8 cellular contexts compared by ENCODE assay signal in the genomic region with DNA sequence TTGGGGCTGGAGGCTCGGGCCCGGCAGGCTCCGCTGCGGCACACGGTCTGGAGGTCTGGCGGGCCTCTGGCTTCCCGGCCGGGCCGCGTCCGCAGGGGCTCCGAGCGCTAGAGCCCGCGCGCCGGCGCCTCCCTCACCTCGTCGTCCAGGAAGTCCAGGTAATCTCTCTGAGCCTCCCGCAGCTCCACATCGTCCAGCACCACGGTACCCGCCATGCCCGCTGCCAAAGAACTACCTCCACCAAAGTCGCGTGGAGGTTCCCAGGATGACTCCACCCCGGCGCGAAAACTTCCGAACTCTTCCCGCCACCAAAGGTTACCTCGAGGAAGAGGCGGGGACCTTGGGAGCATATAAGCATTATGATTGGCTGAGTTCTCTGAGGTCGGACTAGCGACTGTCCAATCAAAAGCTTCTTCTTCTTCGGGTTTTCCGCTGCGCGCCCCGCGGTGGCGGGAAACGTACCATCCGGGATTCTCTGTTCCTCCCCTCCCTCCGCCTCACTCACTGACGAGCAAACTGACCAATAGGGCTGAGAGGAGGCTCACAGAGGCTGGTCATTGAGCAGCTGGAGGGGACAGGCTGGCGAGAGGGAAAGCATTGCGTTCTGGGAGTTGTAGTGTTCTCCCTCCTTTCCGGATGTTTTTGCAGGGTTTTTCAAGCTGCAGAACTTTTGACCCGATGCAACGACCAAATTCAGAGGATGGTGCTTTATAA.
DNase-seq lines count a peak whose midpoint lies in the region; ATAC-seq and TF ChIP-seq lines count a peak whose summit lies in the region.

A gene (minus strand): TSS at position 283 of the 714 bp plus-strand sequence. CDS start 68 bp downstream, at position 215.

- peak within 1 kb of the TSS; percentile 62 for H2AFZ ChIP-seq in OCI-LY3 (ENCODE audit: low read depth, low read length)

- peak within 1 kb of the TSS; percentile 97 for H3K4me2 ChIP-seq in OCI-LY3 (ENCODE audit: low read length)

- peaks cover 50% of the 10 kb centered on the region for H3K79me2 ChIP-seq in OCI-LY3 (ENCODE audit: low read length)

- peak; percentile 98 for ATAC-seq in GM21515 (IDR thresholded peaks at IDR 0.05; ENCODE audit: unreplicated experiment)

- H3K36me3 ChIP-seq in OCI-LY3 (replicated peaks; ENCODE audit: low read depth, low read length): peaks cover 40% of the 10 kb centered on the region

- peak within 1 kb of the TSS; percentile 94 for H3K9ac ChIP-seq in OCI-LY3 (ENCODE audit: low read length)

- H3K27me3 ChIP-seq in OCI-LY3 (ENCODE audit: low read depth, low read length): no peaks in the 10 kb centered on the region

- H3K27ac ChIP-seq in OCI-LY3 (ENCODE audit: low read length): peak within 1 kb of the TSS; percentile 91

- no peaks in the 10 kb centered on the region for H3K9me3 ChIP-seq in OCI-LY3 (ENCODE audit: insufficient read depth, low read length)

- peaks cover 42% of the 10 kb centered on the region for H3K4me1 ChIP-seq in OCI-LY3 (ENCODE audit: low read length)

- no peak for TF ChIP-seq CTCF in OCI-LY3 (IDR thresholded peaks at IDR 0.05; ENCODE audit: low read depth, low read length)

- H4K20me1 ChIP-seq in OCI-LY3 (ENCODE audit: insufficient read depth, low read length): peaks cover 26% of the 10 kb centered on the region

- peak within 1 kb of the TSS; percentile 83 for H3K4me3 ChIP-seq in OCI-LY3 (ENCODE audit: low read length)

- DNase-seq in D341Med (ENCODE audit: low spot score) (peak; percentile 93), HuH-7 (ENCODE audit: low spot score) (peak; percentile 84), epidermal melanocyte (ENCODE audit: insufficient read length, low spot score) (peak; percentile 96), middle frontal gyrus (ENCODE audit: extremely low spot score, low spot score) (peak; percentile 99)
- peak; percentile 93 for DNase-seq in activated CD8-positive, alpha-beta memory T cell treated with anti-CD3 and anti-CD28 coated beads, Interleukin-2, amount 50 U/mL, for 48 hours
- peak; percentile 85 to 91 for DNase-seq in stimulated activated CD8-positive, alpha-beta memory T cell treated with anti-CD3 and anti-CD28 coated beads, Interleukin-2, amount 100 ng/mL, for 48 hours (ENCODE audit: low read depth in 2 of 2)

Comparison
In these comparisons a context has a peak if more than half of its experiments do, and no peak if none do; other contexts are left out.
1. Peak in every context shown above with its lines: DNase-seq, ATAC-seq, H3K4me3 ChIP-seq and H3K27ac ChIP-seq.